Comparison of ENCODE assay signal across 19 cellular contexts in the genomic region with DNA sequence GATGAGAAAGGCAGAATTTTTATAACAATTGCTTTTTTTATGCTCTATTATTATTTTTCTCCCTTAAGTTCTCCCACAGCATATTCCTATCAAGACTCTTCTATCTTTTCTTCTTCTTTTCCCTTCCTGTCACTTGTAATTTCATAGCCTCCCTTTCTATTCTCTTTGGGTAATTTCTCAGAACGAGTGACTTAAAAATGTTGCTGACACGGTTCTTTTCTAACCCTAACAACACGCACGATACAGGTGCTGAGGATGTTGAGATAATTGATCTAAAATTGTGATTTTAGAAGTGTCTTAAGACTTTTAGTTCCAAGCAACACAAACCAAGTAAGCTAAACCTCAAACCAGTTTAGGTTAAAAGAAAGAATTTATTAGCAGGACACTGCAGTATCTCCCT.
DNase-seq lines count a peak whose midpoint lies in the region; ATAC-seq, FAIRE-seq and TF ChIP-seq lines count a peak whose summit lies in the region.
"Had no signal": no experiment of that assay in that cellular context is flagged by ENCODE, and none has a peak within 500 bp of the region (broad histone marks: within the 10 kb centered on the region; RNA-seq: fewer than 3 reads in every experiment).

No MANE protein-coding gene starts in this region.

- H3K36me3 ChIP-seq in HepG2 (replicated peaks in 1 of 2; ENCODE audit: control insufficient read depth in 1 of 2, insufficient read depth in 2 of 2, low read length in 2 of 2) (peaks cover 17 to 51% of the 10 kb centered on the region in 2 experiments), right lobe of liver (no peaks in the 10 kb centered on the region), PC-9 (ENCODE audit: low read depth) (no peaks in the 10 kb centered on the region), neural progenitor cell (no peaks in the 10 kb centered on the region), endodermal cell (ENCODE audit: control insufficient read depth, insufficient read depth, low read length) (no peaks in the 10 kb centered on the region)
- H3K36me3 ChIP-seq: HAP-1 had no signal

- CTCF ChIA-PET in HepG2 (lab: Yijun Ruan, JAX; ENCODE audit: low intra/inter-chr PET ratio, low total read pairs) (no interaction called here), PC-9 (lab: Charles Lee) (no interaction called here)

- H2AFZ ChIP-seq in HepG2 (ENCODE audit: low read length) (no peak overlapping the region), PC-9 (0 out of 2 replicates have a peak overlapping the region, but pooled peaks have one; percentile 11), neural progenitor cell (replicated peaks) (peak overlapping the region; percentile 38)

- H3K4me1 ChIP-seq in HepG2 (ENCODE audit: insufficient read depth, low read length) (no peaks in the 10 kb centered on the region; the same call in 1 of the 2 replicates), right lobe of liver (no peaks in the 10 kb centered on the region), PC-9 (replicated peaks; ENCODE audit: insufficient read depth) (no peaks in the 10 kb centered on the region), neural progenitor cell (no peaks in the 10 kb centered on the region), endodermal cell (ENCODE audit: control insufficient read depth, insufficient read depth, low read length) (peaks cover 2% of the 10 kb centered on the region)
- H3K4me1 ChIP-seq: Caco-2, HAP-1 had no signal

- no peaks in the 10 kb centered on the region for H3K4me1 Mint-ChIP-seq in neural progenitor cell
- peaks cover 15% of the 10 kb centered on the region for H3K4me1 Mint-ChIP-seq in endodermal cell

- no peak for ATAC-seq in HepG2
- no peak for ATAC-seq in right lobe of liver

- POLR2A ChIA-PET in HepG2 (lab: Yijun Ruan, JAX) (no interaction called here), PC-9 (lab: Charles Lee; ENCODE audit: unreplicated experiment) (no interaction called here)

- no TSS peak for BruUV-seq in HepG2 (replicated peaks; lab: Mats Ljungman, UMichigan)
- BruUV-seq in PC-9 (replicated peaks; lab: Mats Ljungman, UMichigan), result no TSS peak

- H3K4me3 ChIP-seq in HepG2 (replicated peaks in 1 of 3; ENCODE audit: insufficient read depth in 1 of 3, low read depth in 2 of 3, low read length in 3 of 3) (no peak overlapping the region), right lobe of liver (no peak overlapping the region), PC-9 (no peak overlapping the region), neural progenitor cell (no peak overlapping the region), endodermal cell (ENCODE audit: low read length) (no peak overlapping the region)
- H3K4me3 ChIP-seq: HAP-1 had no signal

- TF ChIP-seq EP300 in HepG2 (IDR thresholded peaks at IDR 0.05; ENCODE audit: low read depth in 2 of 2, low read length in 2 of 2), result no peak
- no peak for TF ChIP-seq EP300 in HepG2 (CRISPR knock-in tag; IDR thresholded peaks at IDR 0.05; ENCODE audit: borderline replicate concordance)

- no peak for FAIRE-seq in HepG2 (lab: Jason Lieb, UNC)
- FAIRE-seq: G401.6, GM12892, H54 had no signal

- H3K27me3 Mint-ChIP-seq in neural progenitor cell (ENCODE audit: insufficient read depth, low read depth) (no peaks in the 10 kb centered on the region), endodermal cell (ENCODE audit: insufficient read depth) (no peaks in the 10 kb centered on the region)
- H3K27me3 Mint-ChIP-seq: CD4-positive, alpha-beta memory T cell had no signal

- no peak overlapping the region for H3K4me2 ChIP-seq in HepG2 (ENCODE audit: low read depth, low read length)
- H3K4me2 ChIP-seq in PC-9, result no peak overlapping the region
- H3K4me2 ChIP-seq in neural progenitor cell, result no peak overlapping the region

- no peak for DNase-seq in HepG2 (ENCODE audit: low spot score)
- no peak for DNase-seq in right lobe of liver
- no peak for DNase-seq in PC-9
- no peak for DNase-seq in neural progenitor cell (ENCODE audit: low spot score)
- DNase-seq in endodermal cell, result no peak
- DNase-seq in SKM-1 (lab: John Stamatoyannopoulos, UW; ENCODE audit: unreplicated experiment), result no peak
- no peak for DNase-seq in T-helper 2 cell
- DNase-seq: 8988T; C1 segment of cervical spinal cord; Caco-2; CD4-positive, alpha-beta memory T cell; DMS153; DND-41; GOT3; HFFc6 had no signal

- no peaks in the 10 kb centered on the region for H3K9me2 ChIP-seq in PC-9 (ENCODE audit: insufficient read depth)

- H4K20me1 ChIP-seq in HepG2 (ENCODE audit: insufficient read depth, low read length) (no peaks in the 10 kb centered on the region), PC-9 (ENCODE audit: insufficient read depth) (no peaks in the 10 kb centered on the region), neural progenitor cell (ENCODE audit: low read depth) (no peaks in the 10 kb centered on the region)

- in situ Hi-C loops in HepG2 (cut with HindIII; ENCODE audit: extremely low pct_ligation_motif_present, low pct_unique_long_range_greater_than_20kb), result no loop called here

- intact Hi-C loops in HepG2 (cut with micrococcal nuclease; ENCODE audit: unreplicated experiment), result no loop called here
- intact Hi-C loops in right lobe of liver (cut with DNase I), result no loop called here
- intact Hi-C loops in PC-9 (cut with micrococcal nuclease; ENCODE audit: unreplicated experiment), result no loop called here

- H3K9me3 ChIP-seq in HepG2 (ENCODE audit: low read length), result no peaks in the 10 kb centered on the region
- H3K9me3 ChIP-seq in right lobe of liver, result no peaks in the 10 kb centered on the region
- H3K9me3 ChIP-seq in PC-9 (ENCODE audit: insufficient read depth, low read depth), result no peaks in the 10 kb centered on the region
- H3K9me3 ChIP-seq in neural progenitor cell (ENCODE audit: low read depth), result no peaks in the 10 kb centered on the region
- H3K9me3 ChIP-seq in endodermal cell (ENCODE audit: control insufficient read depth, low read length), result no peaks in the 10 kb centered on the region
- H3K9me3 ChIP-seq: Caco-2, HAP-1 had no signal

- TF ChIP-seq CTCF in HepG2 (CRISPR knock-in tag; IDR thresholded peaks at IDR 0.05), result no peak
- no peak for TF ChIP-seq CTCF in right lobe of liver (IDR thresholded peaks at IDR 0.05)
- TF ChIP-seq CTCF in PC-9 (conservative IDR thresholded peaks at IDR 0.05), result no peak
- no peak for TF ChIP-seq CTCF in neural progenitor cell (IDR thresholded peaks at IDR 0.05)
- no peak for TF ChIP-seq CTCF in endodermal cell (conservative IDR thresholded peaks at IDR 0.05)

- H3K9me3 Mint-ChIP-seq in neural progenitor cell (no peaks in the 10 kb centered on the region), endodermal cell (no peaks in the 10 kb centered on the region)
- H3K9me3 Mint-ChIP-seq: CD4-positive, alpha-beta memory T cell; HFFc6 had no signal

- no peaks in the 10 kb centered on the region for H3K36me3 Mint-ChIP-seq in neural progenitor cell
- no peaks in the 10 kb centered on the region for H3K36me3 Mint-ChIP-seq in endodermal cell (ENCODE audit: low read depth)

- WGBS in HepG2 (ENCODE audit: low lambda C conversion rate), result 98% methylated on average over 4 of the region's 4 CpGs
- 97% methylated on average over 4 of the region's 4 CpGs for WGBS in right lobe of liver (ENCODE audit: insufficient coverage, low coverage, low lambda C conversion rate, missing lambda C conversion rate)
- WGBS in endodermal cell (ENCODE audit: insufficient coverage in 1 of 2, insufficient read length in 1 of 2), 2 experiments, result 98% methylated on average over 4 of the region's 4 CpGs; no CpG with 5 or more reads in 1 of the 2 experiments

- peaks cover 10% of the 10 kb centered on the region for H3K79me2 ChIP-seq in HepG2 (ENCODE audit: insufficient read depth, low read length)
- H3K79me2 ChIP-seq in PC-9 (ENCODE audit: low read depth), result no peaks in the 10 kb centered on the region
- no peaks in the 10 kb centered on the region for H3K79me2 ChIP-seq in neural progenitor cell (ENCODE audit: low read depth)

- no peaks in the 10 kb centered on the region for H3K27me3 ChIP-seq in HepG2 (ENCODE audit: control insufficient read depth in 1 of 2, insufficient read depth in 2 of 2, low read length in 2 of 2)
- no peaks in the 10 kb centered on the region for H3K27me3 ChIP-seq in right lobe of liver
- H3K27me3 ChIP-seq in PC-9 (ENCODE audit: insufficient read depth, low read depth), result no peaks in the 10 kb centered on the region
- no peaks in the 10 kb centered on the region for H3K27me3 ChIP-seq in neural progenitor cell
- no peaks in the 10 kb centered on the region for H3K27me3 ChIP-seq in endodermal cell (ENCODE audit: control insufficient read depth, insufficient read depth, low read length, poor library complexity, severe bottlenecking)

- TF ChIP-seq RAD21 in HepG2 (CRISPR knock-in tag; IDR thresholded peaks at IDR 0.05), result no peak

- H3K9ac ChIP-seq in HepG2 (ENCODE audit: insufficient read depth, low read depth, low read length) (no peak overlapping the region), neural progenitor cell (no peak overlapping the region), endodermal cell (ENCODE audit: extremely low read depth, low read length, poor library complexity, severe bottlenecking) (no peak overlapping the region)

- H3K27ac Mint-ChIP-seq in neural progenitor cell (no peak overlapping the region), endodermal cell (no peak overlapping the region)
- H3K27ac Mint-ChIP-seq: HFFc6 had no signal

- H3K27ac ChIP-seq in HepG2 (ENCODE audit: extremely low read length, insufficient read depth, low read length) (no peak overlapping the region), right lobe of liver (no peak overlapping the region), PC-9 (no peak overlapping the region), neural progenitor cell (no peak overlapping the region), endodermal cell (ENCODE audit: low read depth, low read length) (no peak overlapping the region)

- no peak overlapping the region for H3K4me3 Mint-ChIP-seq in neural progenitor cell
- H3K4me3 Mint-ChIP-seq in endodermal cell, result no peak overlapping the region
- H3K4me3 Mint-ChIP-seq: HFFc6 had no signal

- no peaks in the 10 kb centered on the region for H3F3A ChIP-seq in PC-9 (ENCODE audit: insufficient read depth, low read depth)
- H3F3A ChIP-seq in neural progenitor cell (ENCODE audit: low read depth), result no peaks in the 10 kb centered on the region

- TF ChIP-seq POLR2A in HepG2 (IDR thresholded peaks at IDR 0.05; ENCODE audit: insufficient read depth in 1 of 2, low read depth in 2 of 2, low read length in 2 of 2) (no peak), right lobe of liver (IDR thresholded peaks at IDR 0.05) (no peak)

TF ChIP-seq in HepG2, 621 proteins besides CTCF, POLR2A, EP300 and RAD21:
- TF ChIP-seq TBP (CRISPR knock-in tag; IDR thresholded peaks at IDR 0.05) (no peak), MAFK (conservative IDR thresholded peaks at IDR 0.05 in 1 of 2, IDR thresholded peaks at IDR 0.05 in 1 of 2; ENCODE audit: low read length in 2 of 2) (peak in 1 of 2 experiments; percentile 75; a peak in 2 of 4 replicates), MAFF (IDR thresholded peaks at IDR 0.05; ENCODE audit: low read depth, low read length) (peak; percentile 60; the same call in 1 of the 2 replicates)
